ENCODE assay signal across 1 cellular context in genomic region chr2:176085861-176086771, GRCh38.
TF ChIP-seq lines count a peak whose summit lies in the region.

No MANE protein-coding gene starts in this region.

TF ChIP-seq in HEK293, 187 proteins besides CTCF, POLR2A, EP300 and RAD21 (continued from another document):
- TF ChIP-seq ZNF670 (tag by site-specific recombination; IDR thresholded peaks at IDR 0.05; ENCODE audit: low read depth) (no peak), ZBTB48 (tag by site-specific recombination; IDR thresholded peaks at IDR 0.05) (no peak), ZNF621 (tag by site-specific recombination; IDR thresholded peaks at IDR 0.05) (no peak), ZFHX2 (tag by site-specific recombination; conservative IDR thresholded peaks at IDR 0.05) (peak; percentile 74), EGR2 (tag by site-specific recombination; IDR thresholded peaks at IDR 0.05; ENCODE audit: low read depth) (peak; percentile 47; the same call in 1 of the 2 replicates), ZBTB44 (tag by site-specific recombination; IDR thresholded peaks at IDR 0.05) (no peak), ZNF223 (tag by site-specific recombination; IDR thresholded peaks at IDR 0.05) (no peak), ZNF558 (tag by site-specific recombination; IDR thresholded peaks at IDR 0.05) (no peak), BCL11B (tag by site-specific recombination; IDR thresholded peaks at IDR 0.05; ENCODE audit: low read depth) (no peak), ZNF157 (tag by site-specific recombination; IDR thresholded peaks at IDR 0.05) (no peak), ZNF311 (tag by site-specific recombination; IDR thresholded peaks at IDR 0.05; ENCODE audit: borderline replicate concordance) (no peak), ZNF19 (tag by site-specific recombination; IDR thresholded peaks at IDR 0.05; ENCODE audit: low read depth) (no peak), GLIS2 (tag by site-specific recombination; IDR thresholded peaks at IDR 0.05) (peak; percentile 39; the same call in 1 of the 2 replicates), ZNF830 (tag by site-specific recombination; IDR thresholded peaks at IDR 0.05; ENCODE audit: low read depth) (no peak), ZNF513 (tag by site-specific recombination; IDR thresholded peaks at IDR 0.05) (no peak), ZBTB17 (tag by site-specific recombination; IDR thresholded peaks at IDR 0.05) (peak; percentile 53; the same call in 1 of the 2 replicates), PATZ1 (tag by site-specific recombination; IDR thresholded peaks at IDR 0.05) (peak; percentile 43; the same call in 1 of the 2 replicates), ZNF280D (tag by site-specific recombination; IDR thresholded peaks at IDR 0.05) (no peak), ZNF211 (tag by site-specific recombination; IDR thresholded peaks at IDR 0.05; ENCODE audit: low read depth) (no peak), ZNF335 (tag by site-specific recombination; conservative IDR thresholded peaks at IDR 0.05) (peak; percentile 71), TSHZ1 (tag by site-specific recombination; IDR thresholded peaks at IDR 0.05; ENCODE audit: borderline replicate concordance) (no peak), ZNF26 (tag by site-specific recombination; IDR thresholded peaks at IDR 0.05) (no peak), ZSCAN4 (tag by site-specific recombination; IDR thresholded peaks at IDR 0.05) (no peak), ZNF600 (tag by site-specific recombination; IDR thresholded peaks at IDR 0.05) (0 out of 2 replicates have a peak, but pooled peaks have one; percentile 26), ZNF398 (tag by site-specific recombination; IDR thresholded peaks at IDR 0.05) (peak; percentile 34; the same call in 1 of the 2 replicates), ZNF549 (tag by site-specific recombination; IDR thresholded peaks at IDR 0.05) (no peak), HIC1 (tag by site-specific recombination; IDR thresholded peaks at IDR 0.05) (peak; percentile 61; the same call in 1 of the 2 replicates), ZBTB8A (tag by site-specific recombination; IDR thresholded peaks at IDR 0.05) (peak; percentile 74), ZNF521 (tag by site-specific recombination; IDR thresholded peaks at IDR 0.05) (no peak), ZFP41 (tag by site-specific recombination; IDR thresholded peaks at IDR 0.05; ENCODE audit: borderline replicate concordance) (no peak), ZBTB1 (tag by site-specific recombination; IDR thresholded peaks at IDR 0.05) (no peak)
